Comparison of ENCODE assay signal across 1 cellular context in the genomic region with DNA sequence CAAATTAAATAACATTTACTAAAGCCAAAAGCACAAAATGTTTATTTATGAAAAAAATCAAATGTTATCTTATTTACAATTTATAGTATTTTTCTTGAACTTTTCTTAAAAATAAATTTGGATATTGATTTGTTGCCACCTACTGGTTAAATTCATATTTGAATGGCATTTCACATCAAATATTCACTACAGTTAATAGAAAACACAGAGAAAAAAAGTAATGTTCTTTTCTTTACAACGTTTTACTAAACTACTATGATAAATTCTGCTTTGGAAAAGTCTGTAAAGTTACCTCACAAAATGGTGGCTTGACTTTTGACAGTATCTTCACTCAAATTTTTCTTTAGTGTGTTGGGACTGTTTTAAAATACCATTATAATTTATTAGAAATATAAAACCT.
TF ChIP-seq lines count a peak whose summit lies in the region.

No MANE protein-coding gene starts in this region.

TF ChIP-seq in HepG2, 621 proteins besides CTCF, POLR2A, EP300 and RAD21 (continued from another document):
- TF ChIP-seq, protein P1, sequence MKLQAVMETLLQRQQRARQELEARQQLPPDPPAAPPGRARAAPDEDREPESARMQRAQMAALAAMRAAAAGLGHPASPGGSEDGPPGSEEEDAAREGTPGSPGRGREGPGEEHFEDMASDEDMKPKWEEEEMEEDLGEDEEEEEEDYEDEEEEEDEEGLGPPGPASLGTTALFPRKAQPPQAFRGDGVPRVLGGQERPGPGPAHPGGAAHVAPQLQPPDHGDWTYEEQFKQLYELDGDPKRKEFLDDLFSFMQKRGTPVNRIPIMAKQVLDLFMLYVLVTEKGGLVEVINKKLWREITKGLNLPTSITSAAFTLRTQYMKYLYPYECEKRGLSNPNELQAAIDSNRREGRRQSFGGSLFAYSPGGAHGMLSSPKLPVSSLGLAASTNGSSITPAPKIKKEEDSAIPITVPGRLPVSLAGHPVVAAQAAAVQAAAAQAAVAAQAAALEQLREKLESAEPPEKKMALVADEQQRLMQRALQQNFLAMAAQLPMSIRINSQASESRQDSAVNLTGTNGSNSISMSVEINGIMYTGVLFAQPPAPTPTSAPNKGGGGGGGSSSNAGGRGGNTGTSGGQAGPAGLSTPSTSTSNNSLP (IDR thresholded peaks at IDR 0.05; ENCODE audit: low read depth, low read length): peak; percentile 57; the same call in 1 of the 2 replicates
